In genomic region chr22:24555496-24556253, GRCh38 we compare ENCODE assay signal across 8 cellular contexts. TPM values are rescaled to one million over a fixed set of nuclear protein-coding genes. Genes with fewer than 3 reads are reported as not detected.
DNase-seq lines count a peak whose midpoint lies in the region; ATAC-seq and TF ChIP-seq lines count a peak whose summit lies in the region.

Gene SNRPD3, plus strand, starts transcription at chr22:24555999. Its CDS starts 1,676 bp downstream, at chr22:24557675.

- H3K27ac ChIP-seq in ovary (peak within 1 kb of the TSS; percentile 88 to 92), thymus (ENCODE audit: low read depth) (peak within 1 kb of the TSS; percentile 92)

- peak; percentile 80 for DNase-seq in GM12864 (ENCODE audit: low read depth)
- DNase-seq in NCI-H1105 treated with DMSO at 0.1 percent for 48 hours (lab: John Stamatoyannopoulos, UW) = peak; percentile 86
- peak; percentile 67 to 81 for DNase-seq in SW 1271 (lab: John Stamatoyannopoulos, UW)
- peak; percentile 78 for DNase-seq in activated naive CD8-positive, alpha-beta T cell treated with anti-CD3 and anti-CD28 coated beads, Interleukin-2, amount 50 U/mL, for 16 hours (ENCODE audit: low read depth, low spot score)
- DNase-seq in Right ventricle myocardium inferior (ENCODE audit: missing footprints) = peak; percentile 97
- DNase-seq in ovary = peak; percentile 89 to 94 (median 92)

- TF ChIP-seq POLR2A in ovary (IDR thresholded peaks at IDR 0.05) = peak; percentile 61

- TF ChIP-seq EP300 in ovary (IDR thresholded peaks at IDR 0.05) = peak; percentile 71

- no peaks in the 10 kb centered on the region for H3K27me3 ChIP-seq in ovary
- no peaks in the 10 kb centered on the region for H3K27me3 ChIP-seq in thymus (ENCODE audit: control insufficient read depth, insufficient read depth)

- H3K4me1 ChIP-seq in ovary (ENCODE audit: insufficient read depth) (peaks cover 12% of the 10 kb centered on the region), thymus (ENCODE audit: control insufficient read depth, insufficient read depth, low read length) (peaks cover 12% of the 10 kb centered on the region)

- H3K9me3 ChIP-seq in ovary (no peaks in the 10 kb centered on the region), thymus (ENCODE audit: control insufficient read depth) (no peaks in the 10 kb centered on the region)

- TF ChIP-seq CTCF in GM12864 (IDR thresholded peaks at IDR 0.05; ENCODE audit: low read depth, low read length, missing control alignments) = no peak
- peak in 2 of 3 donors; percentile 54 to 66 for TF ChIP-seq CTCF in ovary (IDR thresholded peaks at IDR 0.05)

- 0 to 1% (median 0%) methylated on average over 46 of the region's 46 CpGs for WGBS in ovary, 3 donors
- under 1% methylated on average over 46 of the region's 46 CpGs for WGBS in thymus

- H3K36me3 ChIP-seq in ovary (no peaks in the 10 kb centered on the region), thymus (ENCODE audit: control insufficient read depth, insufficient read depth) (peaks cover 24% of the 10 kb centered on the region)

- ATAC-seq in HG02642 (IDR thresholded peaks at IDR 0.05; ENCODE audit: poor library complexity, unreplicated experiment) (peak; percentile 62), Right ventricle myocardium inferior (peak; percentile 84)

- H3K4me3 ChIP-seq in GM12864 (ENCODE audit: low read depth, low read length) (peak within 1 kb of the TSS; percentile 82), ovary (peak within 1 kb of the TSS; percentile 90), thymus (ENCODE audit: low read length) (peak within 1 kb of the TSS; percentile 70)

- intact Hi-C loops in Right ventricle myocardium inferior (cut with DNase I) (no loop called here), ovary (cut with DNase I) (no loop called here)

RNA-seq across cellular contexts. Expression of gene SNRPD3, which starts in this region (rescaled TPM):
- total RNA-seq in Right ventricle myocardium inferior (70.0 TPM), ovary (100 to 1,000 TPM in 2 of 7 donors, 10 to 100 TPM in 5; 62.9 to 150 (median 78.5) TPM)
- polyA plus RNA-seq in ovary (100 to 1,000 TPM in 1 of 2 donors, 10 to 100 TPM in 1; 98.2 to 154 TPM), thymus (95.7 TPM)

Comparison
In these comparisons a context has a peak if more than half of its experiments do, and no peak if none do; other contexts are left out.
1. Peak in every context shown above with its lines: DNase-seq, ATAC-seq, H3K4me3 ChIP-seq and H3K27ac ChIP-seq.